Comparison of ENCODE assay signal across 1 cellular context in the genomic region with DNA sequence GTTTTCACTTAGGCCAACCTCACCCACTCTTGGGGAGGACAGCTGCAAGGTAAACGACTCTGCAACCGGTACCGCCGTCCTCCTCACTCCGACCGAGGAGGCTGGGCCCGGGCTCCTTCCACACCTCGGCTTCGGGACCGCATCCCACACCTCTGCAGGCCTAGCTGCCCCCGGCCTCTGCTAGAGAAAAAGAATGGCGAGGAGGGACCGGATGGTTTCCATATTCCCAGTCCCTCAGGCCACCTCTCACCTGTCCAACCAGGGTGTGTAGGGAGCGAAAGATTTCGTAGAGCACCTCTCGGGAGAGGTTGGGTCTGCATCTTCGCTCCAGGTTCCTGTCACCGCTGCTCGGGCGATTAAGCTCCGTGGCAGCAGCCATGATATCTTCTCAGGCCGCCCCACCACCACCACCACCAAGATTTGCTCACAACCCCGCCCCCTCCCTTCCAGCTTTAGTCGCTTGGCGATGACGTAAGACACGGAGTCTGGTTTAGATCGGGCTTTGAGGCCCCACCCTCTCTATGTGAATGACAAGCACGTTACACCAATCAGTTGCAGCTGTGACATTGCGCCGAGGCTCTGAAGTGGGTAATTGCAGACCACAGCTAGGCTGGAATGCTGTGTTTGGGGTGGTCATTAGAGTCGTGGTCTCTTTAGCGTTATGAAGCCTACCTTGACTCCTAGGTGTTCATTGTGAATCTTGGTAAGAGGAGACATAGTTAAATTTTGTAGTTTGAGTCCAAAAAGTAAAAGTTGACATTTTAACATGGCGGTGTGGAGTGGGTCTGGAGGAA.
TF ChIP-seq lines count a peak whose summit lies in the region.

A gene with protein sequence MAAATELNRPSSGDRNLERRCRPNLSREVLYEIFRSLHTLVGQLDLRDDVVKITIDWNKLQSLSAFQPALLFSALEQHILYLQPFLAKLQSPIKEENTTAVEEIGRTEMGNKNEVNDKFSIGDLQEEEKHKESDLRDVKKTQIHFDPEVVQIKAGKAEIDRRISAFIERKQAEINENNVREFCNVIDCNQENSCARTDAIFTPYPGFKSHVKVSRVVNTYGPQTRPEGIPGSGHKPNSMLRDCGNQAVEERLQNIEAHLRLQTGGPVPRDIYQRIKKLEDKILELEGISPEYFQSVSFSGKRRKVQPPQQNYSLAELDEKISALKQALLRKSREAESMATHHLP (minus strand): TSS at position 428 of the 794 bp plus-strand sequence. CDS start 49 bp downstream, at position 379.

TF ChIP-seq in K562, 482 proteins besides CTCF, POLR2A, EP300 and RAD21 (continued from another document):
- TF ChIP-seq CHD4 (IDR thresholded peaks at IDR 0.05; ENCODE audit: insufficient read depth, insufficient replicate concordance, low read depth, low read length, poor library complexity, severe bottlenecking), result no peak
- no peak for TF ChIP-seq KHSRP (IDR thresholded peaks at IDR 0.05)
- TF ChIP-seq SIN3B (IDR thresholded peaks at IDR 0.05; ENCODE audit: low read depth), result no peak
- TF ChIP-seq ETV1 (tag; conservative IDR thresholded peaks at IDR 0.05; ENCODE audit: low read depth), result no peak
- TF ChIP-seq KLF6 (CRISPR knock-in tag; IDR thresholded peaks at IDR 0.05; ENCODE audit: borderline replicate concordance), result no peak
- TF ChIP-seq NR2C1 (IDR thresholded peaks at IDR 0.05), result no peak
- TF ChIP-seq NR2C1 (tag; IDR thresholded peaks at IDR 0.05), result no peak
- TF ChIP-seq RBM25 (IDR thresholded peaks at IDR 0.05; ENCODE audit: low read depth, low read length, severe bottlenecking), result peak; percentile 40
- TF ChIP-seq FOXA3 (CRISPR knock-in tag; conservative IDR thresholded peaks at IDR 0.05 in 1 of 2, IDR thresholded peaks at IDR 0.05 in 1 of 2), result no peak
- no peak for TF ChIP-seq DNMT1 (IDR thresholded peaks at IDR 0.05)
- no peak for TF ChIP-seq SLC30A9 (CRISPR knock-in tag; IDR thresholded peaks at IDR 0.05)
- no peak for TF ChIP-seq CBX5 (IDR thresholded peaks at IDR 0.05; ENCODE audit: borderline replicate concordance, low read depth)
- TF ChIP-seq, protein P1, sequence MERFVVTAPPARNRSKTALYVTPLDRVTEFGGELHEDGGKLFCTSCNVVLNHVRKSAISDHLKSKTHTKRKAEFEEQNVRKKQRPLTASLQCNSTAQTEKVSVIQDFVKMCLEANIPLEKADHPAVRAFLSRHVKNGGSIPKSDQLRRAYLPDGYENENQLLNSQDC (CRISPR knock-in tag; IDR thresholded peaks at IDR 0.05), result no peak
- no peak for TF ChIP-seq ARNT (IDR thresholded peaks at IDR 0.05)
- TF ChIP-seq NCOA6 (IDR thresholded peaks at IDR 0.05), result no peak
- TF ChIP-seq PHF8 (IDR thresholded peaks at IDR 0.05; ENCODE audit: borderline replicate concordance, low read length), result peak; percentile 87
- no peak for TF ChIP-seq ZSCAN32 (CRISPR knock-in tag; IDR thresholded peaks at IDR 0.05)
- no peak for TF ChIP-seq U2AF2 (optimal IDR thresholded peaks at IDR 0.05; ENCODE audit: low read depth, low read length)
- TF ChIP-seq NRF1 (conservative IDR thresholded peaks at IDR 0.05 in 1 of 2, IDR thresholded peaks at IDR 0.05 in 1 of 2), result peak; percentile 26 to 56; a peak in 3 of 4 replicates
- TF ChIP-seq HOXB6 (CRISPR knock-in tag; IDR thresholded peaks at IDR 0.05; ENCODE audit: borderline replicate concordance), result no peak
- TF ChIP-seq ZNF140 (CRISPR knock-in tag; IDR thresholded peaks at IDR 0.05), result no peak
- no peak for TF ChIP-seq HDAC3 (IDR thresholded peaks at IDR 0.05; ENCODE audit: borderline replicate concordance, partially characterized antibody)
- TF ChIP-seq, protein P2, sequence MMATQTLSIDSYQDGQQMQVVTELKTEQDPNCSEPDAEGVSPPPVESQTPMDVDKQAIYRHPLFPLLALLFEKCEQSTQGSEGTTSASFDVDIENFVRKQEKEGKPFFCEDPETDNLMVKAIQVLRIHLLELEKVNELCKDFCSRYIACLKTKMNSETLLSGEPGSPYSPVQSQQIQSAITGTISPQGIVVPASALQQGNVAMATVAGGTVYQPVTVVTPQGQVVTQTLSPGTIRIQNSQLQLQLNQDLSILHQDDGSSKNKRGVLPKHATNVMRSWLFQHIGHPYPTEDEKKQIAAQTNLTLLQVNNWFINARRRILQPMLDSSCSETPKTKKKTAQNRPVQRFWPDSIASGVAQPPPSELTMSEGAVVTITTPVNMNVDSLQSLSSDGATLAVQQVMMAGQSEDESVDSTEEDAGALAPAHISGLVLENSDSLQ (IDR thresholded peaks at IDR 0.05), result peak; percentile 98
- no peak for TF ChIP-seq GTF2A2 (tag; IDR thresholded peaks at IDR 0.05)
- no peak for TF ChIP-seq ZBTB43 (CRISPR knock-in tag; IDR thresholded peaks at IDR 0.05)
- no peak for TF ChIP-seq PHB2 (IDR thresholded peaks at IDR 0.05; ENCODE audit: low read depth)
- TF ChIP-seq ATF1 (CRISPR knock-in tag; IDR thresholded peaks at IDR 0.05), result peak; percentile 77
- TF ChIP-seq ATF1 (tag; IDR thresholded peaks at IDR 0.05), result peak; percentile 97
- TF ChIP-seq ZBED1 (IDR thresholded peaks at IDR 0.05), result no peak
- no peak for TF ChIP-seq ZNF780A (CRISPR knock-in tag; IDR thresholded peaks at IDR 0.05)
- no peak for TF ChIP-seq E4F1 (CRISPR knock-in tag; IDR thresholded peaks at IDR 0.05; ENCODE audit: borderline replicate concordance)
- TF ChIP-seq MLLT1 (IDR thresholded peaks at IDR 0.05), result 0 out of 4 replicates have a peak, but pooled peaks of 1 of the 2 experiments have one; percentile 14
- TF ChIP-seq ETV6 (IDR thresholded peaks at IDR 0.05; ENCODE audit: borderline replicate concordance in 1 of 2, low read depth in 2 of 2, low read length in 1 of 2), result no peak
- TF ChIP-seq ETV6 (CRISPR knock-in tag; IDR thresholded peaks at IDR 0.05; ENCODE audit: borderline replicate concordance), result no peak
- 0 out of 2 replicates have a peak, but pooled peaks have one; percentile 18 for TF ChIP-seq NKRF (IDR thresholded peaks at IDR 0.05; ENCODE audit: borderline replicate concordance)
- TF ChIP-seq PYGO2 (tag; IDR thresholded peaks at IDR 0.05), result no peak
- TF ChIP-seq SNIP1 (IDR thresholded peaks at IDR 0.05; ENCODE audit: low read depth), result no peak
- peak; percentile 65 for TF ChIP-seq PHF20 (IDR thresholded peaks at IDR 0.05; ENCODE audit: partially characterized antibody)
- no peak for TF ChIP-seq TEAD4 (IDR thresholded peaks at IDR 0.05; ENCODE audit: low read length)
- TF ChIP-seq TEAD4 (CRISPR knock-in tag; IDR thresholded peaks at IDR 0.05; ENCODE audit: borderline replicate concordance), result no peak
- TF ChIP-seq FOSL1 (tag; conservative IDR thresholded peaks at IDR 0.05), result no peak; the same call in 1 of the 2 replicates
- no peak for TF ChIP-seq DPF2 (IDR thresholded peaks at IDR 0.05)
